Comparison of ENCODE assay signal across 14 cellular contexts in the genomic region with DNA sequence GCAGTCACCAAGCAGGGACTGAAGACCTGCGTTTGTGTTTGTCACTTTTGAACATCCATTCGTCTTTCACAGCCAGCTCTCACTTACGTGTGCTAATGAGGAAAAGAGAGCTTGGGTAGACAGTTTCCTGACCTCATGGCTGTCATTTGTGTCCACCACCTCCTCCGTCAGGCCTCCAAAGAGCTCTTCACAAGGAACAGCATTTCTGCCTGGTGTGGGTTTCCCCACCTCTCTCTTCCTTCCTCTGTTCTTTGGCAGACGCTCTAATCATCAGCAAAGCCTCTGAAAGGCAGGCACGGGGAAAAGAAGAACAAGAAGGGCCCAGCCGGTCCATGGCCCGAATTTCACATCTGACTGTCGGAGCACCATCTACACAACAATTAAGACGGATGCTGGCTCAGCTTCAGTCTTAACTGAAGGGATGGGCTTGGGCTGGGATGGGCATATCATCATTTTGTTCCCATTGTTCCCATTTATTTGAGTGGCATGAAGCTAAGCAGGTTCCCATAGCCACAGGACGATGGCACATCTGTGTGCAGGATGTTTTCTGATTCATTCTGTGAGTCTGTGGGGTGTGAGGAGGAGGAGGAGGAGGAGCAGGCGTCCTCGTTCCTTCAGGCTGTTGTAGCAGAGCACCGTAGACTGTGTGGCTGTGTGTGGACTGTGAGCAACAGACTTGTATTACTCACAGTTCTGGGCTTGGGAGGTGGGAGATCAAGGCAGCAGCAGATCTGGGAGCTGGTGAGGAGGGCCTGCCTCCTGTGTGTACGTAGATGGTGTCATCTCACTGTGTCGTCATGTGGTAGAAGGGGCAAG.
DNase-seq lines count a peak whose midpoint lies in the region; ATAC-seq, FAIRE-seq and TF ChIP-seq lines count a peak whose summit lies in the region.
"Had no signal": no experiment of that assay in that cellular context is flagged by ENCODE, and none has a peak within 500 bp of the region (broad histone marks: within the 10 kb centered on the region; RNA-seq: fewer than 3 reads in every experiment).

No MANE protein-coding gene starts in this region.

- no peak overlapping the region for H2BK15ac ChIP-seq in H1 (ENCODE audit: low read length)

- no peak overlapping the region for H4K8ac ChIP-seq in H1 (ENCODE audit: extremely low read depth, insufficient read depth, low read length)

- H2BK20ac ChIP-seq in H1 (ENCODE audit: low read length): no peak overlapping the region

- H3K36me3 ChIP-seq in H1 (ENCODE audit: control insufficient read depth in 2 of 4, insufficient read depth in 4 of 4, low read length in 3 of 4): no peaks in the 10 kb centered on the region
- H3K36me3 ChIP-seq: HAP-1 had no signal

- POLR2A ChIA-PET in H1 (lab: Charles Lee; ENCODE audit: partially characterized antibody): no interaction called here

- no peak for TF ChIP-seq POLR2A in H1 (IDR thresholded peaks at IDR 0.05; ENCODE audit: control extremely low read depth in 1 of 2, low read depth in 2 of 2, low read length in 2 of 2)

- no peaks in the 10 kb centered on the region for H4K20me1 ChIP-seq in H1 (replicated peaks in 1 of 2; ENCODE audit: control insufficient read depth in 1 of 2, insufficient read depth in 2 of 2, low read length in 2 of 2)

- no peak overlapping the region for H3K9ac ChIP-seq in H1 (replicated peaks in 1 of 4; ENCODE audit: extremely low read depth in 1 of 4, low read depth in 3 of 4, low read length in 3 of 4)

- DNase-seq in activated naive CD4-positive, alpha-beta T cell treated with anti-CD3 and anti-CD28 coated beads for 36 hours: peak; percentile 26
- no peak for DNase-seq in activated naive CD4-positive, alpha-beta T cell treated with anti-CD3 and anti-CD28 coated beads, Interleukin-2, amount 50 U/mL, for 16 hours
- peak; percentile 54 for DNase-seq in RPMI7951 (ENCODE audit: low read depth)
- no peak for DNase-seq in H1 (ENCODE audit: low read depth in 1 of 2, low spot score in 2 of 2)
- DNase-seq in stimulated activated effector memory CD8-positive, alpha-beta T cell treated with anti-CD3 and anti-CD28 coated beads, Interleukin-12 subunit alpha, Interleukin-12 subunit beta, amount 100 ng/mL, for 72 hours (ENCODE audit: low spot score in 2 of 2): no peak
- DNase-seq in SIG-M5 treated with dmso at 0.1 percent for 504 hours (lab: John Stamatoyannopoulos, UW; ENCODE audit: unreplicated experiment): no peak
- DNase-seq in NCI-H1092 (lab: John Stamatoyannopoulos, UW): no peak
- DNase-seq: islet precursor cell, MM.1S, NCI-H510A treated with DMSO at 0.1 percent for 48 hours had no signal

- H3K56ac ChIP-seq in H1 (replicated peaks; ENCODE audit: insufficient read length, low read depth, low read length): no peak overlapping the region

- no peak overlapping the region for H3K23ac ChIP-seq in H1 (ENCODE audit: insufficient read length)

- H3K4ac ChIP-seq in H1 (replicated peaks; ENCODE audit: insufficient read length, low read depth, low read length): no peak overlapping the region

- H2AFZ ChIP-seq in H1 (ENCODE audit: low read length): 0 out of 2 replicates have a peak overlapping the region, but pooled peaks have one; percentile 9

- no peak overlapping the region for H2BK12ac ChIP-seq in H1 (ENCODE audit: low read depth, low read length)

- no peaks in the 10 kb centered on the region for H3K36me3 Mint-ChIP-seq in activated naive CD4-positive, alpha-beta T cell treated with anti-CD3 and anti-CD28 coated beads for 36 hours (ENCODE audit: low read depth)
- peaks cover 8% of the 10 kb centered on the region for H3K36me3 Mint-ChIP-seq in stimulated activated effector memory CD8-positive, alpha-beta T cell treated with anti-CD3 and anti-CD28 coated beads, Interleukin-12 subunit alpha, Interleukin-12 subunit beta, amount 100 ng/mL, for 72 hours

- no peak overlapping the region for H3K4me2 ChIP-seq in H1 (ENCODE audit: insufficient read depth in 1 of 2, low read depth in 2 of 2, low read length in 2 of 2)

- H3K23me2 ChIP-seq in H1 (ENCODE audit: low read depth, low read length): no peaks in the 10 kb centered on the region

- H3K4me3 Mint-ChIP-seq in activated naive CD4-positive, alpha-beta T cell treated with anti-CD3 and anti-CD28 coated beads for 36 hours: no peak overlapping the region
- H3K4me3 Mint-ChIP-seq in stimulated activated effector memory CD8-positive, alpha-beta T cell treated with anti-CD3 and anti-CD28 coated beads, Interleukin-12 subunit alpha, Interleukin-12 subunit beta, amount 100 ng/mL, for 72 hours: peak overlapping the region; percentile 45
- H3K4me3 Mint-ChIP-seq: B cell had no signal

- no peak for TF ChIP-seq CTCF in H1 (IDR thresholded peaks at IDR 0.05; ENCODE audit: control extremely low read depth in 1 of 3, insufficient read depth in 1 of 3, low read depth in 1 of 3, low read length in 3 of 3)

- no peaks in the 10 kb centered on the region for H3K27me3 Mint-ChIP-seq in activated naive CD4-positive, alpha-beta T cell treated with anti-CD3 and anti-CD28 coated beads for 36 hours (ENCODE audit: low read depth)
- H3K27me3 Mint-ChIP-seq: B cell had no signal

- H3K18ac ChIP-seq in H1 (ENCODE audit: extremely low read depth, low read length): no peak overlapping the region

- H4K5ac ChIP-seq in H1 (ENCODE audit: insufficient read length, low read depth, low read length): no peak overlapping the region

- TF ChIP-seq RAD21 in H1 (IDR thresholded peaks at IDR 0.05 in 1 of 2, conservative IDR thresholded peaks at IDR 0.05 in 1 of 2; ENCODE audit: low read depth in 2 of 2, low read length in 2 of 2): no peak

- TF ChIP-seq EP300 in H1 (IDR thresholded peaks at IDR 0.05; ENCODE audit: borderline replicate concordance in 1 of 2, low read depth in 2 of 2, low read length in 2 of 2): no peak

- no peak overlapping the region for H2BK5ac ChIP-seq in H1 (ENCODE audit: low read depth, low read length)

- H3K4me3 ChIP-seq in H1 (ENCODE audit: extremely low read depth in 1 of 4, insufficient read depth in 2 of 4, low read depth in 3 of 4, low read length in 4 of 4): no peak overlapping the region
- H3K4me3 ChIP-seq: HAP-1, SJSA1 had no signal

- H4K91ac ChIP-seq in H1 (replicated peaks; ENCODE audit: insufficient read length, low read length): peak overlapping the region; percentile 13

- peaks cover 47% of the 10 kb centered on the region for H3K4me1 Mint-ChIP-seq in activated naive CD4-positive, alpha-beta T cell treated with anti-CD3 and anti-CD28 coated beads for 36 hours (ENCODE audit: low read depth)
- H3K4me1 Mint-ChIP-seq in stimulated activated effector memory CD8-positive, alpha-beta T cell treated with anti-CD3 and anti-CD28 coated beads, Interleukin-12 subunit alpha, Interleukin-12 subunit beta, amount 100 ng/mL, for 72 hours: peaks cover 60% of the 10 kb centered on the region

- H3K27ac Mint-ChIP-seq in activated naive CD4-positive, alpha-beta T cell treated with anti-CD3 and anti-CD28 coated beads for 36 hours: no peak overlapping the region
- H3K27ac Mint-ChIP-seq in stimulated activated effector memory CD8-positive, alpha-beta T cell treated with anti-CD3 and anti-CD28 coated beads, Interleukin-12 subunit alpha, Interleukin-12 subunit beta, amount 100 ng/mL, for 72 hours: peak overlapping the region; percentile 90
- H3K27ac Mint-ChIP-seq: B cell had no signal

- H3K14ac ChIP-seq in H1 (ENCODE audit: insufficient read length): no peak overlapping the region

- 78% methylated on average over 13 of the region's 16 CpGs; no CpG with 5 or more reads in 1 of the 2 experiments for WGBS in H1 (ENCODE audit: extremely low coverage in 1 of 2, insufficient coverage in 1 of 2, insufficient read length in 1 of 2, insufficient replicate concordance in 2 of 2, low coverage in 1 of 2, low lambda C conversion rate in 2 of 2, missing lambda C conversion rate in 1 of 2), 2 experiments

- H3K79me1 ChIP-seq in H1 (ENCODE audit: low read depth, low read length): no peaks in the 10 kb centered on the region

- peaks cover 0 to 3% (median 1%) of the 10 kb centered on the region in 4 experiments; a peak in 5 of 7 replicates for H3K4me1 ChIP-seq in H1 (replicated peaks in 1 of 4; ENCODE audit: control insufficient read depth in 3 of 4, insufficient read depth in 4 of 4, low read length in 3 of 4)
- H3K4me1 ChIP-seq: HAP-1, SJSA1 had no signal

- no peak overlapping the region for H2BK120ac ChIP-seq in H1 (replicated peaks; ENCODE audit: low read depth, low read length)

- H3K9me3 ChIP-seq in H1 (ENCODE audit: insufficient read depth in 2 of 2, low read depth in 1 of 2, low read length in 1 of 2): no peaks in the 10 kb centered on the region
- H3K9me3 ChIP-seq: HAP-1, SJSA1 had no signal

- H3K9me3 Mint-ChIP-seq in activated naive CD4-positive, alpha-beta T cell treated with anti-CD3 and anti-CD28 coated beads for 36 hours: no peaks in the 10 kb centered on the region
- H3K9me3 Mint-ChIP-seq in stimulated activated effector memory CD8-positive, alpha-beta T cell treated with anti-CD3 and anti-CD28 coated beads, Interleukin-12 subunit alpha, Interleukin-12 subunit beta, amount 100 ng/mL, for 72 hours: no peaks in the 10 kb centered on the region

- no peak overlapping the region for H3K27ac ChIP-seq in H1 (ENCODE audit: low read depth, low read length)
- H3K27ac ChIP-seq: SJSA1 had no signal

- intact Hi-C loops in activated naive CD4-positive, alpha-beta T cell treated with anti-CD3 and anti-CD28 coated beads for 36 hours (cut with micrococcal nuclease): loop anchor here (2.0 kb wide), 1 partner anchor 64 kb away; no protein-coding TSS in a partner anchor

- no peaks in the 10 kb centered on the region for H3K27me3 ChIP-seq in H1 (replicated peaks in 1 of 4; ENCODE audit: control insufficient read depth in 3 of 4, extremely low read depth in 1 of 4, insufficient read depth in 3 of 4, low read length in 3 of 4)
- H3K27me3 ChIP-seq: SJSA1 had no signal

- H3K79me2 ChIP-seq in H1 (ENCODE audit: control insufficient read depth in 1 of 2, insufficient read depth in 2 of 2, low read length in 2 of 2): no peaks in the 10 kb centered on the region

- no peak for FAIRE-seq in H1 (lab: Jason Lieb, UNC)

- CTCF ChIA-PET in activated naive CD4-positive, alpha-beta T cell treated with anti-CD3 and anti-CD28 coated beads for 36 hours (lab: Charles Lee): interaction anchor here (0.7 kb wide), 2 partner anchors 21 to 34 kb away, joined by 3 to 4 read pairs; no protein-coding TSS in a partner anchor
- CTCF ChIA-PET in H1 (lab: Charles Lee; ENCODE audit: partially characterized antibody): no interaction called here

- ATAC-seq in stimulated activated effector memory CD8-positive, alpha-beta T cell treated with anti-CD3 and anti-CD28 coated beads, Interleukin-12 subunit alpha, Interleukin-12 subunit beta, amount 100 ng/mL, for 72 hours: peak; percentile 92
- no peak for ATAC-seq in HG02623 (IDR thresholded peaks at IDR 0.05; ENCODE audit: unreplicated experiment)

- H2AK5ac ChIP-seq in H1 (ENCODE audit: low read depth, low read length): no peak overlapping the region

TF ChIP-seq in H1, 55 proteins besides CTCF, POLR2A, EP300 and RAD21 (continues in another document):
- no peak for TF ChIP-seq SP2 (IDR thresholded peaks at IDR 0.05; ENCODE audit: low read length)
- TF ChIP-seq JUND (IDR thresholded peaks at IDR 0.05; ENCODE audit: low read length): no peak
- no peak for TF ChIP-seq NANOG (IDR thresholded peaks at IDR 0.05; ENCODE audit: insufficient read depth, low read depth, low read length, poor library complexity, severe bottlenecking)
- TF ChIP-seq YY1 (IDR thresholded peaks at IDR 0.05; ENCODE audit: low read depth, low read length): no peak
- no peak for TF ChIP-seq CREB1 (IDR thresholded peaks at IDR 0.05)

Comparison
In these comparisons a context has a peak if more than half of its experiments do, and no peak if none do; other contexts are left out.
1. DNase-seq: peak in activated naive CD4-positive, alpha-beta T cell treated with anti-CD3 and anti-CD28 coated beads for 36 hours (single experiment) and RPMI7951 (single experiment); none in activated naive CD4-positive, alpha-beta T cell treated with anti-CD3 and anti-CD28 coated beads, Interleukin-2, amount 50 U/mL, for 16 hours (single experiment), H1 (0 of 2), stimulated activated effector memory CD8-positive, alpha-beta T cell treated with anti-CD3 and anti-CD28 coated beads, Interleukin-12 subunit alpha, Interleukin-12 subunit beta, amount 100 ng/mL, for 72 hours (0 of 2), SIG-M5 treated with dmso at 0.1 percent for 504 hours (single experiment) and NCI-H1092 (single experiment).